17 cellular contexts compared by ENCODE assay signal in the genomic region with DNA sequence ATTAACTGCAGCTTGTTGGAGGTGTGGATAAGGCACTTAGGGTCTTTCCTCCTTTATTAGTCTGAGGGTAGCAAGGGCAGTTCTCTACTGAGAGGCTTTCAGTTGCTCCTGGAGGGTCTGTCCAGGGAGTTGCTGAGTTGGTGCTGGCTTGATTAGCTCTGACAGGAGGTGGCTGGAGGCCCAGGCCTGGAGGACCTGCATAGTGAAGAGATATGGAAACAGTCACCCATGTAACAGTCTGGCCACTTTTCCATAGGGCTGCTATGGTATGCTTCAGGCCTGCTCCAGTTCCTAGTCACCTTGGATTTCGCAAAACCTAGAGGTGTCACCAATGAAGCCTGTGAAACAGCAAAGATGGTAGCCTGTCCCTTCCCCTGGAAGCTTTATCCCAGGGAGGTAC.
A peak's percentile ranks its signal among the peaks of the same experiment; 100 is the strongest.
DNase-seq lines count a peak whose midpoint lies in the region; ATAC-seq, FAIRE-seq and TF ChIP-seq lines count a peak whose summit lies in the region.
"Had no signal": no experiment of that assay in that cellular context is flagged by ENCODE, and none has a peak within 500 bp of the region (broad histone marks: within the 10 kb centered on the region; RNA-seq: fewer than 3 reads in every experiment).

No MANE protein-coding gene starts in this region.

- H3K36me3 ChIP-seq in KMS-11 (ENCODE audit: insufficient read depth) (no peaks in the 10 kb centered on the region), Panc1 (ENCODE audit: control insufficient read depth, insufficient read depth, low read length) (no peaks in the 10 kb centered on the region)

- CTCF ChIA-PET in Panc1 (lab: Charles Lee), result no interaction called here

- H3K4me3 Mint-ChIP-seq in activated naive CD8-positive, alpha-beta T cell treated with anti-CD3 and anti-CD28 coated beads, Interleukin-2, amount 10 ng/mL, durations not matched to agents 7 days and 5 days, result no peak overlapping the region
- H3K4me3 Mint-ChIP-seq in activated naive CD8-positive, alpha-beta T cell treated with anti-CD3 and anti-CD28 coated beads, Interleukin-2, amount 50 U/mL, for 24 hours, result no peak overlapping the region
- H3K4me3 Mint-ChIP-seq: CD4-positive, CD25-positive, alpha-beta regulatory T cell; H9; HFFc6 had no signal

- POLR2A ChIA-PET in activated naive CD8-positive, alpha-beta T cell treated with anti-CD3 and anti-CD28 coated beads, Interleukin-2, amount 10 ng/mL, durations not matched to agents 7 days and 5 days (lab: Charles Lee), result interaction anchor here (1.4 to 2.0 kb wide), 5 partner anchors 46 to 150 kb away, joined by 4 to 20 read pairs (median 5); no protein-coding TSS in a partner anchor
- POLR2A ChIA-PET in Panc1 (lab: Charles Lee), result no interaction called here

- no peak overlapping the region for H3K4me3 ChIP-seq in KMS-11 (IDR thresholded peaks at IDR 0.05; ENCODE audit: insufficient read depth, low read depth, low read length)
- H3K4me3 ChIP-seq in Panc1 (ENCODE audit: low read depth in 2 of 2, low read length in 2 of 2), result no peak overlapping the region

- H3K79me2 ChIP-seq in KMS-11 (ENCODE audit: insufficient read depth, low read depth), result no peaks in the 10 kb centered on the region

- no peaks in the 10 kb centered on the region for H3K27me3 Mint-ChIP-seq in activated naive CD8-positive, alpha-beta T cell treated with anti-CD3 and anti-CD28 coated beads, Interleukin-2, amount 10 ng/mL, durations not matched to agents 7 days and 5 days
- H3K27me3 Mint-ChIP-seq in activated naive CD8-positive, alpha-beta T cell treated with anti-CD3 and anti-CD28 coated beads, Interleukin-2, amount 50 U/mL, for 24 hours, result no peaks in the 10 kb centered on the region
- H3K27me3 Mint-ChIP-seq: CD4-positive, CD25-positive, alpha-beta regulatory T cell had no signal

- H2AFZ ChIP-seq in KMS-11 (ENCODE audit: low read depth), result peak overlapping the region; percentile 31; the same call in 1 of the 2 replicates

- peak overlapping the region; percentile 72; the same call in 1 of the 2 replicates for H3K9ac ChIP-seq in KMS-11
- H3K9ac ChIP-seq: SK-N-SH had no signal

- FAIRE-seq in H54 (lab: Jason Lieb, UNC), result no peak

- H3K36me3 Mint-ChIP-seq in activated naive CD8-positive, alpha-beta T cell treated with anti-CD3 and anti-CD28 coated beads, Interleukin-2, amount 10 ng/mL, durations not matched to agents 7 days and 5 days, result peaks cover 51% of the 10 kb centered on the region
- H3K36me3 Mint-ChIP-seq in activated naive CD8-positive, alpha-beta T cell treated with anti-CD3 and anti-CD28 coated beads, Interleukin-2, amount 50 U/mL, for 24 hours (ENCODE audit: low read depth), result peaks cover 2% of the 10 kb centered on the region
- H3K36me3 Mint-ChIP-seq: CD4-positive, CD25-positive, alpha-beta regulatory T cell had no signal

- BruUV-seq in Panc1 (replicated peaks; lab: Mats Ljungman, UMichigan), result no TSS peak

- ATAC-seq in activated naive CD8-positive, alpha-beta T cell treated with anti-CD3 and anti-CD28 coated beads, Interleukin-2, amount 10 ng/mL, durations not matched to agents 7 days and 5 days (ENCODE audit: low read depth), result no peak
- ATAC-seq in activated naive CD8-positive, alpha-beta T cell treated with anti-CD3 and anti-CD28 coated beads, Interleukin-2, amount 50 U/mL, for 24 hours, result no peak
- no peak for ATAC-seq in Panc1
- peak; percentile 84 for ATAC-seq in left ventricle myocardium superior
- no peak for ATAC-seq in HG03442 (IDR thresholded peaks at IDR 0.05; ENCODE audit: unreplicated experiment)

- peak overlapping the region; percentile 98 for H3K27ac ChIP-seq in KMS-11
- peak overlapping the region; percentile 54; the same call in 1 of the 2 replicates for H3K27ac ChIP-seq in Panc1 (ENCODE audit: low read length)

- TF ChIP-seq POLR2A in H54 (IDR thresholded peaks at IDR 0.05; ENCODE audit: low read depth, low read length), result no peak

- H3K4me2 ChIP-seq in KMS-11, result peak overlapping the region; percentile 56
- H3K4me2 ChIP-seq: SK-N-SH had no signal

- in situ Hi-C loops in Panc1 (cut with HindIII; ENCODE audit: low pct_unique_long_range_greater_than_20kb, low sequenced_read_pairs), result no loop called here

- TF ChIP-seq CTCF in KMS-11 (conservative IDR thresholded peaks at IDR 0.05; ENCODE audit: low read depth, low read length) (no peak), Panc1 (IDR thresholded peaks at IDR 0.05) (no peak)

- H3K27me3 ChIP-seq in KMS-11 (ENCODE audit: insufficient read depth, low read depth) (no peaks in the 10 kb centered on the region), Panc1 (ENCODE audit: control insufficient read depth, insufficient read depth, low read length) (no peaks in the 10 kb centered on the region)

- H3K9me3 Mint-ChIP-seq in activated naive CD8-positive, alpha-beta T cell treated with anti-CD3 and anti-CD28 coated beads, Interleukin-2, amount 10 ng/mL, durations not matched to agents 7 days and 5 days, result peaks cover 17% of the 10 kb centered on the region
- H3K9me3 Mint-ChIP-seq in activated naive CD8-positive, alpha-beta T cell treated with anti-CD3 and anti-CD28 coated beads, Interleukin-2, amount 50 U/mL, for 24 hours, result peaks cover 8% of the 10 kb centered on the region

- H3K4me1 Mint-ChIP-seq in activated naive CD8-positive, alpha-beta T cell treated with anti-CD3 and anti-CD28 coated beads, Interleukin-2, amount 10 ng/mL, durations not matched to agents 7 days and 5 days, result peaks cover 40% of the 10 kb centered on the region
- H3K4me1 Mint-ChIP-seq in activated naive CD8-positive, alpha-beta T cell treated with anti-CD3 and anti-CD28 coated beads, Interleukin-2, amount 50 U/mL, for 24 hours, result peaks cover 55% of the 10 kb centered on the region

- H3K9me3 ChIP-seq in Panc1 (ENCODE audit: control insufficient read depth, insufficient read depth, low read depth, low read length), result peaks cover 23% of the 10 kb centered on the region; the same call in 1 of the 2 replicates

- H3K27ac Mint-ChIP-seq in activated naive CD8-positive, alpha-beta T cell treated with anti-CD3 and anti-CD28 coated beads, Interleukin-2, amount 10 ng/mL, durations not matched to agents 7 days and 5 days, result peak overlapping the region; percentile 94
- H3K27ac Mint-ChIP-seq in activated naive CD8-positive, alpha-beta T cell treated with anti-CD3 and anti-CD28 coated beads, Interleukin-2, amount 50 U/mL, for 24 hours, result no peak overlapping the region
- H3K27ac Mint-ChIP-seq: HFFc6 had no signal

- DNase-seq in activated naive CD8-positive, alpha-beta T cell treated with anti-CD3 and anti-CD28 coated beads, Interleukin-2, amount 10 ng/mL, durations not matched to agents 7 days and 5 days, result no peak
- DNase-seq in activated naive CD8-positive, alpha-beta T cell treated with anti-CD3 and anti-CD28 coated beads, Interleukin-2, amount 50 U/mL, for 24 hours, result no peak
- no peak for DNase-seq in Panc1 (ENCODE audit: low read depth, low spot score)
- peak; percentile 48 for DNase-seq in left ventricle myocardium superior
- no peak for DNase-seq in H54 (ENCODE audit: insufficient read length, low spot score)
- DNase-seq in HUDEP-2 (lab: John Stamatoyannopoulos, UW; ENCODE audit: unreplicated experiment in 76 of 76), result no peak
- DNase-seq: CD4-positive, CD25-positive, alpha-beta regulatory T cell; H9; HFFc6; NCI-H1694; NCI-H2081; NCI-H446; NCI-H526; SIG-M5; SK-N-SH had no signal

- intact Hi-C loops in Panc1 (cut with micrococcal nuclease; ENCODE audit: unreplicated experiment), result no loop called here
- intact Hi-C loops in left ventricle myocardium superior (cut with micrococcal nuclease), result no loop called here

- H3K4me1 ChIP-seq in KMS-11 (ENCODE audit: low read depth, poor library complexity, severe bottlenecking), result peaks cover 68% of the 10 kb centered on the region
- peaks cover under 1% of the 10 kb centered on the region; the same call in 1 of the 2 replicates for H3K4me1 ChIP-seq in Panc1 (ENCODE audit: control insufficient read depth, insufficient read depth, low read length)

- H4K20me1 ChIP-seq in KMS-11 (ENCODE audit: insufficient read depth), result no peaks in the 10 kb centered on the region
